ENCODE assay signal across 1 cellular context in genomic region chr3:188185717-188186236, GRCh38.
TF ChIP-seq lines count a peak whose summit lies in the region.

No MANE protein-coding gene starts in this region.

TF ChIP-seq in A549, 52 proteins besides CTCF, POLR2A, EP300 and RAD21 (continued from another document):
- TF ChIP-seq CEBPB (IDR thresholded peaks at IDR 0.05) (no peak), SMC3 (IDR thresholded peaks at IDR 0.05) (no peak), KDM5A (IDR thresholded peaks at IDR 0.05) (no peak), ESRRA (IDR thresholded peaks at IDR 0.05; ENCODE audit: borderline replicate concordance, low read length) (no peak), JUN (IDR thresholded peaks at IDR 0.05) (no peak), PHF8 (IDR thresholded peaks at IDR 0.05; ENCODE audit: borderline replicate concordance, low read depth) (no peak), HEYL (CRISPR knock-in tag; IDR thresholded peaks at IDR 0.05) (no peak), PBX3 (IDR thresholded peaks at IDR 0.05) (no peak), BHLHE40 (IDR thresholded peaks at IDR 0.05; ENCODE audit: low read depth, low read length) (no peak), RARB (CRISPR knock-in tag; IDR thresholded peaks at IDR 0.05) (no peak), HOXA7 (CRISPR knock-in tag; IDR thresholded peaks at IDR 0.05) (no peak), RFX5 (IDR thresholded peaks at IDR 0.05) (no peak)
- TF ChIP-seq, protein P1, sequence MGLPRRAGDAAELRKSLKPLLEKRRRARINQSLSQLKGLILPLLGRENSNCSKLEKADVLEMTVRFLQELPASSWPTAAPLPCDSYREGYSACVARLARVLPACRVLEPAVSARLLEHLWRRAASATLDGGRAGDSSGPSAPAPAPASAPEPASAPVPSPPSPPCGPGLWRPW (IDR thresholded peaks at IDR 0.05), result no peak
- TF ChIP-seq, protein P2, sequence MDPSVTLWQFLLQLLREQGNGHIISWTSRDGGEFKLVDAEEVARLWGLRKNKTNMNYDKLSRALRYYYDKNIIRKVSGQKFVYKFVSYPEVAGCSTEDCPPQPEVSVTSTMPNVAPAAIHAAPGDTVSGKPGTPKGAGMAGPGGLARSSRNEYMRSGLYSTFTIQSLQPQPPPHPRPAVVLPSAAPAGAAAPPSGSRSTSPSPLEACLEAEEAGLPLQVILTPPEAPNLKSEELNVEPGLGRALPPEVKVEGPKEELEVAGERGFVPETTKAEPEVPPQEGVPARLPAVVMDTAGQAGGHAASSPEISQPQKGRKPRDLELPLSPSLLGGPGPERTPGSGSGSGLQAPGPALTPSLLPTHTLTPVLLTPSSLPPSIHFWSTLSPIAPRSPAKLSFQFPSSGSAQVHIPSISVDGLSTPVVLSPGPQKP (IDR thresholded peaks at IDR 0.05; ENCODE audit: low read depth, low read length), result no peak
